9 cellular contexts compared by ENCODE assay signal in the genomic region with DNA sequence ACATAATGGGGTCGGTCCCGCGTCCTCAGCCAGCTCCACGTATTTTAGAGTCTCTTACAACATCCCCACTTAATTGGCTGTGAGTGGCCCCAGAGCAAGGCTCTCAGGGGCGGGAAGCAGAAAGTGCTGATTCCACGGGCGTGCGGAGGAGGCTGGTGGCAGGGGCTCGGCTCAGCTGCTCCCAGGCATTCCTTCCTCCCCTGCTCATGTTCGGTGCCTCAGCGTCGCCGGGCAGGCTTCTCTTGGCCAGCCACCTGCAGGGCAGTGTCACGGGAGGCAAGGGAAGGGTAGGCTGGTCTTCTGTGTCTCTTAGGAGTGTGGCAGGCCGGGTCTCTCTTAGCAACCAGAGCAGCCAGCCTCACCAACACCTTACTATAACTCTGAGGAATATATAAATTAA. TPM values are rescaled to one million over a fixed set of nuclear protein-coding genes. Genes with fewer than 3 reads are reported as not detected.
DNase-seq lines count a peak whose midpoint lies in the region; ATAC-seq and TF ChIP-seq lines count a peak whose summit lies in the region.
"Had no signal": no experiment of that assay in that cellular context is flagged by ENCODE, and none has a peak within 500 bp of the region (broad histone marks: within the 10 kb centered on the region; RNA-seq: fewer than 3 reads in every experiment).

No MANE protein-coding gene starts in this region.

- intact Hi-C loops in gastrocnemius medialis (cut with DNase I; ENCODE audit: low total_unique reads) = no loop called here

- peak in 1 of 2 donors; percentile 37 for ATAC-seq in gastrocnemius medialis
- ATAC-seq: Panc1 had no signal

- TF ChIP-seq POLR2A in gastrocnemius medialis (IDR thresholded peaks at IDR 0.05) = peak in 1 of 2 donors; percentile 10

- H3K27ac ChIP-seq in brain microvascular endothelial cell = peak overlapping the region; percentile 84
- H3K27ac ChIP-seq in gastrocnemius medialis = peak overlapping the region; percentile 69 to 74 (median 72)

- no peak for TF ChIP-seq CTCF in brain microvascular endothelial cell (IDR thresholded peaks at IDR 0.05; ENCODE audit: low read depth, low read length, missing control alignments)
- TF ChIP-seq CTCF in gastrocnemius medialis (IDR thresholded peaks at IDR 0.05 in 4 of 5, conservative IDR thresholded peaks at IDR 0.05 in 1 of 5) = no peak

- H3K36me3 ChIP-seq in brain microvascular endothelial cell (replicated peaks) (peaks cover under 1% of the 10 kb centered on the region), gastrocnemius medialis (peaks cover 0 to 5% of the 10 kb centered on the region in 2 donors), MG63 (peaks cover 3% of the 10 kb centered on the region; the same call in 1 of the 2 replicates)

- in situ Hi-C loops in brain microvascular endothelial cell (cut with HindIII; ENCODE audit: low pct_ligation_motif_present, low sequenced_read_pairs) = no loop called here
- in situ Hi-C loops in gastrocnemius medialis (cut with MboI; ENCODE audit: low sequenced_read_pairs in 4 of 4) = no loop called here

- H3K4me1 ChIP-seq in gastrocnemius medialis = peaks cover 16 to 30% of the 10 kb centered on the region in 2 donors

- H3K27me3 ChIP-seq in brain microvascular endothelial cell (replicated peaks) = no peaks in the 10 kb centered on the region
- no peaks in the 10 kb centered on the region for H3K27me3 ChIP-seq in gastrocnemius medialis
- no peaks in the 10 kb centered on the region for H3K27me3 ChIP-seq in MG63

- H3K4me3 ChIP-seq in brain microvascular endothelial cell (ENCODE audit: low read depth, low read length) (no peak overlapping the region), gastrocnemius medialis (peak overlapping the region in 1 of 4 donors; percentile 14), MG63 (no peak overlapping the region)

- DNase-seq in DMS53 (lab: John Stamatoyannopoulos, UW) (peak; percentile 72), brain microvascular endothelial cell (no peak), iris pigment epithelial cell (ENCODE audit: low read depth) (peak; percentile 23), gastrocnemius medialis (peak; percentile 10 to 60), NCI-H1048 (lab: John Stamatoyannopoulos, UW) (no peak), NCI-H1092 (lab: John Stamatoyannopoulos, UW) (no peak), SHP77 (lab: John Stamatoyannopoulos, UW) (no peak), MG63 (no peak)

- no peaks in the 10 kb centered on the region for H3K9me3 ChIP-seq in gastrocnemius medialis
- no peaks in the 10 kb centered on the region for H3K9me3 ChIP-seq in MG63

RNA-seq across cellular contexts. Expression of gene IL15RA, which starts 33.8 kb away (rescaled TPM):
- 10 to 100 TPM; 13.1 to 17.6 (median 15.6) TPM for total RNA-seq in gastrocnemius medialis
- 15.3 and 23.8 TPM in 2 replicates for total RNA-seq in MG63 (2014; rRNA removed; shearing (Covaris generic); ENCODE audit: low replicate concordance)

RNA-seq across cellular contexts. Expression of gene FBH1, which starts 53.5 kb away (rescaled TPM):
- 10 to 100 TPM; 62.6 to 96.9 (median 68.2) TPM for total RNA-seq in gastrocnemius medialis
- 54.3 and 98.6 TPM in 2 replicates for total RNA-seq in MG63 (2014; rRNA removed; shearing (Covaris generic); ENCODE audit: low replicate concordance)

RNA-seq across cellular contexts. Expression of gene ANKRD16, which starts 53.8 kb away (rescaled TPM):
- total RNA-seq in gastrocnemius medialis = 1 to 10 TPM; 1.4 to 5.4 (median 3.8) TPM
- total RNA-seq in MG63 (2014; rRNA removed; shearing (Covaris generic); ENCODE audit: low replicate concordance) = 7.4 and 12.2 TPM in 2 replicates

Comparison
In these comparisons a context has a peak if more than half of its experiments do, and no peak if none do; other contexts are left out.
1. DNase-seq: peak in DMS53 (single experiment), iris pigment epithelial cell (single experiment) and gastrocnemius medialis (2 of 2); none in brain microvascular endothelial cell (single experiment), NCI-H1048 (single experiment), NCI-H1092 (single experiment), SHP77 (0 of 2) and MG63 (single experiment).